ENCODE assay signal across 30 cellular contexts in the genomic region with DNA sequence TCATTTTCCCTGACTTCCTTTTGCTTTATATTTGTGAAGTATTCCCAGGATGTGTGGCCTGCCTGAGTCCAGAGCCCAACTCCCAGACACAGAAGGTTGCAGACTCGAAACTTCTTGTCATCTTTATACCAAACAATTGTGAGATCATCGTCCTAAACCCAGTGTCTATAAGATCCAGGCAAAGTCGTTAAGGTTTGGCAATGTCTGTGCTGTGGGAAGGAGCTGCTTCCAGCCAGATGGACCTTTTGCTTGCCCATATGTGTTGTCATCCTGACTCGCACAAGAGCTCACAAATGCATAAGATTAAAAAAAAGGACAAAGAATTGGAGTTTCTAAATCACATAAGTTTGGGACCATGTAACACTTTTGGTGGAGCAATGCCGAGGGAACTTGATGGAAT. TPM values are rescaled to one million over a fixed set of nuclear protein-coding genes. Genes with fewer than 3 reads are reported as not detected.
"Had no signal": no experiment of that assay in that cellular context is flagged by ENCODE, and none has a peak within 500 bp of the region (broad histone marks: within the 10 kb centered on the region; RNA-seq: fewer than 3 reads in every experiment).

No MANE protein-coding gene starts in this region.

- H3K9me3 ChIP-seq: breast epithelium, mucosa of descending colon, right lobe of liver, upper lobe of left lung, vagina had no signal

- H3K4me1 ChIP-seq: breast epithelium, right lobe of liver, vagina had no signal

- H3K4me2 ChIP-seq: hepatocyte had no signal

- ATAC-seq: activated CD4-positive, CD25-positive, alpha-beta regulatory T cell treated with anti-CD3 and anti-CD28 coated beads, Interleukin-2, amount 50 U/mL, for 24 hours; activated T-cell treated with anti-CD3 and anti-CD28 coated beads, Interleukin-2, amount 50 U/mL, for 4 hours; activated T-helper 17 cell treated with anti-CD3 and anti-CD28 coated beads, Interleukin-2, amount 50 U/mL, for 72 hours; esophagus mucosa; left cardiac atrium; left ventricle myocardium superior; mucosa of descending colon; right lobe of liver; stimulated activated memory B cell treated with anti-CD40 and anti-IgM and Interleukin-4, amounts not matched to agents 10 μg/mL and 1 μg/mL and 100 μg/mL, for 72 hours; stimulated activated naive CD8-positive, alpha-beta T cell treated with anti-CD3 and anti-CD28 coated beads, Interleukin-15, amount 100 ng/mL, for 72 hours had no signal

- H3K79me2 ChIP-seq: hepatocyte had no signal

- H3K4me3 ChIP-seq: breast epithelium, hepatocyte, mucosa of descending colon, right lobe of liver, skin epidermis, upper lobe of left lung, vagina had no signal

- H3K27me3 ChIP-seq: breast epithelium, hepatocyte, right lobe of liver, upper lobe of left lung, vagina had no signal

- H3K27ac ChIP-seq: breast epithelium, hepatocyte, right lobe of liver, skin epidermis, upper lobe of left lung, vagina, WERI-Rb-1 had no signal

- H2AFZ ChIP-seq: hepatocyte had no signal

- DNase-seq: activated CD4-positive, alpha-beta T cell treated with anti-CD3 and anti-CD28 coated beads for 48 hours; activated CD4-positive, alpha-beta T cell treated with anti-CD3 and anti-CD28 coated beads, Interleukin-2, amount 50 U/mL, for 48 hours; activated CD8-positive, alpha-beta memory T cell treated with anti-CD3 and anti-CD28 coated beads, Interleukin-2, amount 50 U/mL, for 48 hours; activated gamma-delta T cell treated with Interleukin-2 at 50 U/mL for 16 hours; activated naive CD4-positive, alpha-beta T cell treated with anti-CD3 and anti-CD28 coated beads, Interleukin-2, amount 50 U/mL, for 16 hours; activated T-cell treated with anti-CD3 and anti-CD28 coated beads, Interleukin-2, amount 50 U/mL, for 4 hours; amniotic stem cell; glutamatergic neuron; left cardiac atrium; left ventricle myocardium superior; mucosa of descending colon; right lobe of liver; stimulated activated CD4-positive, alpha-beta T cell treated with anti-CD3 and anti-CD28 coated beads, Interleukin-4, amount 100 ng/mL, for 24 hours; stimulated activated CD8-positive, alpha-beta memory T cell treated with anti-CD3 and anti-CD28 coated beads, Interleukin-4, amount 100 ng/mL, for 48 hours; stimulated activated naive CD8-positive, alpha-beta T cell treated with anti-CD3 and anti-CD28 coated beads, Interleukin-15, amount 100 ng/mL, for 72 hours; substantia nigra; T-helper 1 cell; upper lobe of left lung; WERI-Rb-1 had no signal

- H3K36me3 ChIP-seq: breast epithelium, right lobe of liver, upper lobe of left lung, vagina, WERI-Rb-1 had no signal

RNA-seq across cellular contexts. Expression of gene WNT2, which starts 37.0 kb away (rescaled TPM):
- total RNA-seq: activated T-cell treated with anti-CD3 and anti-CD28 coated beads, Interleukin-2, amount 50 U/mL, for 4 hours; activated T-helper 17 cell treated with anti-CD3 and anti-CD28 coated beads, Interleukin-2, amount 50 U/mL, for 72 hours; endodermal cell; esophagus mucosa; lung microvascular endothelial cell; vagina had no signal
- polyA plus RNA-seq: keratinocyte had no signal
